In the genomic region with DNA sequence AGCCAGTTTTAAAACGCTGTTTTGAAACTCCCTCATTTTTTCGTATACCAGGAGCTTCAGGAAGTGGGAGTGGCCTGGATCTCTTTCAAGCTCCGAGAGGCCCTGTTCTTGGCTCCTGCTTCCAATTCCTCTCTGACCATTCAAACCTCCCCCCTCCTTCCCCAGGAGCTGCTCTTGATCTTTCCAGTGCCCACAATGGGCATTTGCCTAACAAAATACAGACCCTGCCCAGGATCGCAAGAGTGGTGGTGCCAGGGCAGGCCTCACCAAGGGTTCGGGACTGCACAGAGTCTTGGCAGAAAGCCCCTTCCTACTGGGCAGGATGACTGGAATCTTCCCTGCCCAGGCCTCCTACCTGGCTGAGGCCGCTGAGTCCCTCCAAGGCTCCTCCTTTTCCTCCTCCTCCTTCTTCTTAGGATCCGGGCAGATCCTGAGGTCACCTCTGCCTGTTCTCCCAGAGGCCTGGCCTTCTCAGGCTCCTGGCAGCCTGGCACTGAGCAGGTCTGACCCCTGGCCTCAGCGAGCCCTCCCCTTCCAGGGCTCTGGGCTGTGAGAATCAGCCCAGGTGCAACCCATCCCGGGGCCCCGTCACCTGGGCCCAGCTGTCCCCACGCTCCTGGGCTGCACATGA, we compare ENCODE assay signal across 1 cellular context.
TF ChIP-seq lines count a peak whose summit lies in the region.

No MANE protein-coding gene starts in this region.

TF ChIP-seq in GM23338, 12 proteins besides CTCF, POLR2A, EP300 and RAD21 (continued from another document):
- TF ChIP-seq, protein P1, sequence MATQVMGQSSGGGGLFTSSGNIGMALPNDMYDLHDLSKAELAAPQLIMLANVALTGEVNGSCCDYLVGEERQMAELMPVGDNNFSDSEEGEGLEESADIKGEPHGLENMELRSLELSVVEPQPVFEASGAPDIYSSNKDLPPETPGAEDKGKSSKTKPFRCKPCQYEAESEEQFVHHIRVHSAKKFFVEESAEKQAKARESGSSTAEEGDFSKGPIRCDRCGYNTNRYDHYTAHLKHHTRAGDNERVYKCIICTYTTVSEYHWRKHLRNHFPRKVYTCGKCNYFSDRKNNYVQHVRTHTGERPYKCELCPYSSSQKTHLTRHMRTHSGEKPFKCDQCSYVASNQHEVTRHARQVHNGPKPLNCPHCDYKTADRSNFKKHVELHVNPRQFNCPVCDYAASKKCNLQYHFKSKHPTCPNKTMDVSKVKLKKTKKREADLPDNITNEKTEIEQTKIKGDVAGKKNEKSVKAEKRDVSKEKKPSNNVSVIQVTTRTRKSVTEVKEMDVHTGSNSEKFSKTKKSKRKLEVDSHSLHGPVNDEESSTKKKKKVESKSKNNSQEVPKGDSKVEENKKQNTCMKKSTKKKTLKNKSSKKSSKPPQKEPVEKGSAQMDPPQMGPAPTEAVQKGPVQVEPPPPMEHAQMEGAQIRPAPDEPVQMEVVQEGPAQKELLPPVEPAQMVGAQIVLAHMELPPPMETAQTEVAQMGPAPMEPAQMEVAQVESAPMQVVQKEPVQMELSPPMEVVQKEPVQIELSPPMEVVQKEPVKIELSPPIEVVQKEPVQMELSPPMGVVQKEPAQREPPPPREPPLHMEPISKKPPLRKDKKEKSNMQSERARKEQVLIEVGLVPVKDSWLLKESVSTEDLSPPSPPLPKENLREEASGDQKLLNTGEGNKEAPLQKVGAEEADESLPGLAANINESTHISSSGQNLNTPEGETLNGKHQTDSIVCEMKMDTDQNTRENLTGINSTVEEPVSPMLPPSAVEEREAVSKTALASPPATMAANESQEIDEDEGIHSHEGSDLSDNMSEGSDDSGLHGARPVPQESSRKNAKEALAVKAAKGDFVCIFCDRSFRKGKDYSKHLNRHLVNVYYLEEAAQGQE (IDR thresholded peaks at IDR 0.05; ENCODE audit: unreplicated experiment), result no peak
- TF ChIP-seq ZNF331 (CRISPR knock-in tag; IDR thresholded peaks at IDR 0.05; ENCODE audit: low read depth) (no peak), EZH2phosphoT487 (IDR thresholded peaks at IDR 0.05; ENCODE audit: unreplicated experiment) (no peak)
